In genomic region chr3:20054549-20054987, GRCh38 we compare ENCODE assay signal across 1 cellular context.
TF ChIP-seq lines count a peak whose summit lies in the region.

No MANE protein-coding gene starts in this region.

TF ChIP-seq in HEK293, 187 proteins besides CTCF, POLR2A, EP300 and RAD21 (continued from another document and continues in another):
- TF ChIP-seq TSHZ1 (tag by site-specific recombination; IDR thresholded peaks at IDR 0.05; ENCODE audit: borderline replicate concordance) (peak; percentile 62; the same call in 1 of the 2 replicates), YY1 (tag by site-specific recombination; IDR thresholded peaks at IDR 0.05) (no peak), ZNF23 (tag by site-specific recombination; IDR thresholded peaks at IDR 0.05; ENCODE audit: borderline replicate concordance) (no peak), ZNF146 (tag by site-specific recombination; IDR thresholded peaks at IDR 0.05) (no peak), ZNF488 (tag by site-specific recombination; IDR thresholded peaks at IDR 0.05) (no peak), PRDM10 (tag by site-specific recombination; IDR thresholded peaks at IDR 0.05) (peak; percentile 51; the same call in 1 of the 2 replicates), ZFP41 (tag by site-specific recombination; IDR thresholded peaks at IDR 0.05; ENCODE audit: borderline replicate concordance) (no peak), MYNN (tag by site-specific recombination; IDR thresholded peaks at IDR 0.05; ENCODE audit: borderline replicate concordance) (no peak), PRDM1 (tag by site-specific recombination; IDR thresholded peaks at IDR 0.05) (no peak), BCL11B (tag by site-specific recombination; IDR thresholded peaks at IDR 0.05; ENCODE audit: low read depth) (no peak), ZNF626 (tag by site-specific recombination; IDR thresholded peaks at IDR 0.05) (no peak), ZNF660 (tag by site-specific recombination; IDR thresholded peaks at IDR 0.05) (peak; percentile 89), ZNF596 (tag by site-specific recombination; IDR thresholded peaks at IDR 0.05) (no peak), HOXD13 (CRISPR knock-in tag; IDR thresholded peaks at IDR 0.05; ENCODE audit: borderline replicate concordance) (no peak), ZNF560 (tag by site-specific recombination; IDR thresholded peaks at IDR 0.05; ENCODE audit: borderline replicate concordance) (no peak), ZNF792 (tag by site-specific recombination; IDR thresholded peaks at IDR 0.05) (no peak), ZNF645 (tag by site-specific recombination; IDR thresholded peaks at IDR 0.05) (no peak), ZNF639 (tag by site-specific recombination; IDR thresholded peaks at IDR 0.05) (peak; percentile 64; the same call in 1 of the 2 replicates), ZNF624 (tag by site-specific recombination; IDR thresholded peaks at IDR 0.05) (no peak), ZIC2 (tag by site-specific recombination; IDR thresholded peaks at IDR 0.05) (no peak), ZNF610 (tag by site-specific recombination; IDR thresholded peaks at IDR 0.05; ENCODE audit: borderline replicate concordance) (no peak), ZNF266 (tag by site-specific recombination; IDR thresholded peaks at IDR 0.05; ENCODE audit: low read depth) (no peak), SP2 (tag by site-specific recombination; IDR thresholded peaks at IDR 0.05) (no peak), PATZ1 (tag by site-specific recombination; IDR thresholded peaks at IDR 0.05) (no peak), ZNF843 (tag by site-specific recombination; IDR thresholded peaks at IDR 0.05) (peak; percentile 58), ZFP3 (tag by site-specific recombination; IDR thresholded peaks at IDR 0.05; ENCODE audit: low read depth) (no peak), ZBTB49 (tag by site-specific recombination; IDR thresholded peaks at IDR 0.05; ENCODE audit: low read depth) (no peak), ZNF121 (tag by site-specific recombination; IDR thresholded peaks at IDR 0.05) (no peak), ZNF600 (tag by site-specific recombination; IDR thresholded peaks at IDR 0.05) (0 out of 2 replicates have a peak, but pooled peaks have one; percentile 47), ZSCAN5A (tag by site-specific recombination; IDR thresholded peaks at IDR 0.05) (no peak), KLF17 (tag by site-specific recombination; IDR thresholded peaks at IDR 0.05) (0 out of 2 replicates have a peak, but pooled peaks have one; percentile 29), ZNF391 (tag by site-specific recombination; IDR thresholded peaks at IDR 0.05; ENCODE audit: borderline replicate concordance, low read depth) (no peak), ZBTB21 (tag by site-specific recombination; IDR thresholded peaks at IDR 0.05) (peak; percentile 59), KLF10 (tag by site-specific recombination; IDR thresholded peaks at IDR 0.05) (peak; percentile 21; the same call in 1 of the 2 replicates), ZNF214 (tag by site-specific recombination; IDR thresholded peaks at IDR 0.05; ENCODE audit: borderline replicate concordance) (no peak), ZNF274 (IDR thresholded peaks at IDR 0.05; ENCODE audit: low read length) (no peak), ZNF274 (tag by site-specific recombination; IDR thresholded peaks at IDR 0.05; ENCODE audit: borderline replicate concordance) (no peak), ZNF561 (tag by site-specific recombination; IDR thresholded peaks at IDR 0.05; ENCODE audit: borderline replicate concordance) (peak; percentile 42; the same call in 1 of the 2 replicates), ZNF701 (tag by site-specific recombination; IDR thresholded peaks at IDR 0.05) (no peak)
